In genomic region chr3:11300970-11301369, GRCh38 we compare ENCODE assay signal across 7 cellular contexts. TPM values are rescaled to one million over a fixed set of nuclear protein-coding genes. Genes with fewer than 3 reads are reported as not detected.
DNase-seq lines count a peak whose midpoint lies in the region; ATAC-seq and TF ChIP-seq lines count a peak whose summit lies in the region.

No MANE protein-coding gene starts in this region.

- no peaks in the 10 kb centered on the region for H3K9me3 ChIP-seq in MM.1S (replicated peaks; ENCODE audit: insufficient read depth, low read length)
- H3K9me3 ChIP-seq in osteoblast (ENCODE audit: low read depth, low read length): no peaks in the 10 kb centered on the region
- no peaks in the 10 kb centered on the region for H3K9me3 ChIP-seq in ovary

- peak; percentile 87 for DNase-seq in MM.1S
- DNase-seq in osteoblast (ENCODE audit: insufficient read length, low spot score, missing footprints): no peak
- DNase-seq in GM19238 (ENCODE audit: insufficient read length, low spot score): no peak
- DNase-seq in ovary: no peak
- no peak for DNase-seq in sciatic nerve (ENCODE audit: low spot score)

- H3K4me3 ChIP-seq in MM.1S (ENCODE audit: low read length) (peak overlapping the region; percentile 18; the same call in 1 of the 2 replicates), osteoblast (ENCODE audit: insufficient read depth, low read length) (no peak overlapping the region), ovary (no peak overlapping the region)

- no peaks in the 10 kb centered on the region for H3K79me2 ChIP-seq in MM.1S (ENCODE audit: low read length)
- peaks cover 24% of the 10 kb centered on the region for H3K79me2 ChIP-seq in osteoblast (ENCODE audit: insufficient read depth, low read length)

- H3K4me1 ChIP-seq in MM.1S (ENCODE audit: low read length): peaks cover 32% of the 10 kb centered on the region
- peaks cover 10% of the 10 kb centered on the region for H3K4me1 ChIP-seq in osteoblast (ENCODE audit: insufficient read depth, low read length)
- H3K4me1 ChIP-seq in ovary (ENCODE audit: insufficient read depth): no peaks in the 10 kb centered on the region

- H4K20me1 ChIP-seq in MM.1S (ENCODE audit: insufficient read depth, low read length) (no peaks in the 10 kb centered on the region), osteoblast (ENCODE audit: insufficient read depth, low read length) (no peaks in the 10 kb centered on the region)

- H2AFZ ChIP-seq in MM.1S (ENCODE audit: low read length) (no peak overlapping the region), osteoblast (ENCODE audit: low read length) (no peak overlapping the region)

- TF ChIP-seq POLR2A in ovary (IDR thresholded peaks at IDR 0.05): no peak

- peak overlapping the region; percentile 47; the same call in 1 of the 2 replicates for H3K27ac ChIP-seq in MM.1S (ENCODE audit: low read length)
- H3K27ac ChIP-seq in osteoblast (ENCODE audit: low read depth, low read length): no peak overlapping the region
- no peak overlapping the region for H3K27ac ChIP-seq in ovary

- intact Hi-C loops in ovary (cut with DNase I): no loop called here
- intact Hi-C loops in sciatic nerve (cut with DNase I): no loop called here

- WGBS in ovary, 3 donors: 94 to 99% (median 96%) methylated on average over 3 of the region's 3 CpGs

- H3K4me2 ChIP-seq in MM.1S (ENCODE audit: low read depth, low read length) (peak overlapping the region; percentile 35), osteoblast (ENCODE audit: insufficient read depth, low read length) (peak overlapping the region; percentile 17)

- peaks cover 3% of the 10 kb centered on the region; the same call in 1 of the 2 replicates for H3K36me3 ChIP-seq in MM.1S (replicated peaks; ENCODE audit: insufficient read depth, low read length)
- H3K36me3 ChIP-seq in osteoblast (ENCODE audit: insufficient read depth, low read length): peaks cover 26% of the 10 kb centered on the region
- H3K36me3 ChIP-seq in ovary: no peaks in the 10 kb centered on the region

- no peak for TF ChIP-seq EP300 in ovary (IDR thresholded peaks at IDR 0.05)

- TF ChIP-seq CTCF in MM.1S (IDR thresholded peaks at IDR 0.05; ENCODE audit: low read length) (no peak), osteoblast (IDR thresholded peaks at IDR 0.05; ENCODE audit: extremely low read depth, low read depth, low read length) (no peak), ovary (IDR thresholded peaks at IDR 0.05) (no peak)

- no peaks in the 10 kb centered on the region for H3K27me3 ChIP-seq in MM.1S (replicated peaks; ENCODE audit: insufficient read depth, low read length)
- H3K27me3 ChIP-seq in osteoblast (ENCODE audit: insufficient read depth, low read length): no peaks in the 10 kb centered on the region
- H3K27me3 ChIP-seq in ovary: no peaks in the 10 kb centered on the region

- no peak overlapping the region for H3K9ac ChIP-seq in MM.1S (ENCODE audit: low read length)

- no peaks in the 10 kb centered on the region for H3K9me2 ChIP-seq in MM.1S (replicated peaks; ENCODE audit: insufficient read depth, low read length)

- H3F3A ChIP-seq in MM.1S (ENCODE audit: insufficient read depth, low read length): peaks cover 19% of the 10 kb centered on the region

- ATAC-seq in GM19023 (IDR thresholded peaks at IDR 0.05; ENCODE audit: unreplicated experiment) (peak; percentile 88), HG02623 (IDR thresholded peaks at IDR 0.05; ENCODE audit: unreplicated experiment) (peak; percentile 70), sciatic nerve (no peak)

RNA-seq across cellular contexts. Expression of gene ATG7, which starts 28.8 kb away (rescaled TPM):
- total RNA-seq in osteoblast: 83.7 and 93.4 TPM in 2 replicates
- total RNA-seq in ovary: 10 to 100 TPM; 24.2 to 54.5 (median 37.4) TPM
- 10 to 100 TPM; 10.2 to 46.6 TPM for polyA plus RNA-seq in ovary
- total RNA-seq in sciatic nerve: 68.9 TPM
